32 cellular contexts compared by ENCODE assay signal in genomic region chr22:19793656-19794310, GRCh38. TPM values are rescaled to one million over a fixed set of nuclear protein-coding genes. Genes with fewer than 3 reads are reported as not detected.
"Had no signal": no experiment of that assay in that cellular context is flagged by ENCODE, and none has a peak within 500 bp of the region (broad histone marks: within the 10 kb centered on the region; RNA-seq: fewer than 3 reads in every experiment).

No MANE protein-coding gene starts in this region.

- H3K27me3 ChIP-seq: adrenal gland, body of pancreas, gastroesophageal sphincter, heart right ventricle had no signal

- DNase-seq: activated B cell treated with CpG ODN at 0.5 μM for 24 hours; activated CD4-positive, alpha-beta T cell treated with anti-CD3 and anti-CD28 coated beads for 48 hours; activated CD4-positive, alpha-beta T cell treated with anti-CD3 and anti-CD28 coated beads, Interleukin-2, amount 50 U/mL, for 1 hour; activated CD4-positive, alpha-beta T cell treated with anti-CD3 and anti-CD28 coated beads, Interleukin-2, amount 50 U/mL, for 48 hours; activated CD8-positive, alpha-beta memory T cell treated with anti-CD3 and anti-CD28 coated beads for 24 hours; activated CD8-positive, alpha-beta T cell treated with anti-CD3 and anti-CD28 coated beads for 36 hours; activated effector memory CD4-positive, alpha-beta T cell treated with Interleukin-2 at 50 U/mL for 16 hours; activated gamma-delta T cell treated with Interleukin-2 at 50 U/mL for 16 hours; activated naive CD4-positive, alpha-beta T cell treated with anti-CD3 and anti-CD28 coated beads for 36 hours; activated naive CD8-positive, alpha-beta T cell treated with anti-CD3 and anti-CD28 coated beads for 36 hours; activated naive CD8-positive, alpha-beta T cell treated with anti-CD3 and anti-CD28 coated beads, Interleukin-2, amount 50 U/mL, for 24 hours; activated T-cell treated with anti-CD3 and anti-CD28 coated beads, Interleukin-2, amount 50 U/mL, for 4 hours; adrenal gland; amygdala; body of pancreas; caudate nucleus; cortex of kidney; dermis blood vessel endothelial cell; effector CD4-positive, alpha-beta T cell; effector memory CD8-positive, alpha-beta T cell; foreskin melanocyte; heart right ventricle; T-helper 17 cell; T1000; WERI-Rb-1 had no signal

- H3K4me1 ChIP-seq: adrenal gland, body of pancreas, gastroesophageal sphincter had no signal

- H3K9me3 ChIP-seq: adrenal gland, body of pancreas had no signal

- FAIRE-seq: colon had no signal

- ATAC-seq: activated CD4-positive, CD25-positive, alpha-beta regulatory T cell treated with anti-CD3 and anti-CD28 coated beads, Interleukin-2, amount 50 U/mL, for 24 hours; activated CD8-positive, alpha-beta T cell treated with anti-CD3 and anti-CD28 coated beads for 36 hours; activated naive CD8-positive, alpha-beta T cell treated with anti-CD3 and anti-CD28 coated beads, Interleukin-2, amount 50 U/mL, for 24 hours; activated T-cell treated with anti-CD3 and anti-CD28 coated beads, Interleukin-2, amount 50 U/mL, for 4 hours; activated T-helper 17 cell treated with anti-CD3 and anti-CD28 coated beads, Interleukin-2, amount 50 U/mL, for 72 hours; body of pancreas; effector memory CD8-positive, alpha-beta T cell; esophagus mucosa; gastroesophageal sphincter; heart right ventricle; T-helper 17 cell had no signal

- H3K27ac ChIP-seq: adrenal gland, body of pancreas, gastroesophageal sphincter, heart right ventricle, WERI-Rb-1 had no signal

- H3K36me3 ChIP-seq: adrenal gland, WERI-Rb-1 had no signal

- H3K4me3 ChIP-seq: adrenal gland, body of pancreas, gastroesophageal sphincter, heart right ventricle had no signal

RNA-seq across cellular contexts. Expression of gene TBX1, which starts 33.2 kb away (rescaled TPM):
- total RNA-seq: activated B cell treated with CpG ODN at 0.5 μM for 24 hours; activated CD8-positive, alpha-beta T cell treated with anti-CD3 and anti-CD28 coated beads for 36 hours; activated naive CD4-positive, alpha-beta T cell treated with anti-CD3 and anti-CD28 coated beads for 36 hours; activated naive CD8-positive, alpha-beta T cell treated with anti-CD3 and anti-CD28 coated beads for 36 hours; activated T-cell treated with anti-CD3 and anti-CD28 coated beads, Interleukin-2, amount 50 U/mL, for 4 hours; activated T-helper 17 cell treated with anti-CD3 and anti-CD28 coated beads, Interleukin-2, amount 50 U/mL, for 72 hours; chondrocyte; epithelial cell of proximal tubule; T-helper 17 cell had no signal
